13 cellular contexts compared by ENCODE assay signal in the genomic region with DNA sequence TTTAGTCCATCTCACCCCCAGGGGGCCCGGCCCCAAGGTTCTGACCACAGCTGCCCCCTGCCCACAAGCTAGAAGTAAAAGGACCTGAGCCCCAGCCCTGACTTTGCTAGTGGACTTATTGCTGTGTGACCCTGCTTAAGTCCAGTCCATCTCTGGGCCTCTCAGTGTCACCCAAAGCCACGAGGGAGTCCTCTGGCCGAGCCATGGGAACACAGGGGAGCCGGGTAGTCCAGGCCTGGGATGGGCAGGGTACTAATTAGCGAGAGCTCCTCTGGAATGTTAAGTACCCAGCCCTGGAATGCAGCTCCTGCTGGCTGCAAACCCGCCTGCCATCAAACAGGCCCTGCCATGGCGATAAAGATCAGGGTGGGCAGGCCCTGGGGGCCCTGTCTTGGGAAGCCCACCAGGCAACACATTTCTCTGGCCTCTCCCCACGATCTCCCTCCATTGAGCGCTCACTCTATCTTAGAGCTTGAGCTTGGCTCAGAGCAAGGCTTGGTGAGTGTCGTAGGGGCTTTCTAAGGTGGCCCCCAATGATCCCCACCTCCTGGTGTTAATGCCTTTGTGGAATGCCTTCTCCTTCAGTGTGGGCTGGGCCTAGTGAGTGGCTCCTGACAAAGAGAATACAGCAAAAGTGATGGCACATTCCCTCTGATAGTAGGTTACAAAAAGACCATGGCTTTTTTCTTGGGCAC.
A peak's percentile ranks its signal among the peaks of the same experiment; 100 is the strongest.
DNase-seq lines count a peak whose midpoint lies in the region; ATAC-seq and TF ChIP-seq lines count a peak whose summit lies in the region.
"Had no signal": no experiment of that assay in that cellular context is flagged by ENCODE, and none has a peak within 500 bp of the region (broad histone marks: within the 10 kb centered on the region; RNA-seq: fewer than 3 reads in every experiment).

No MANE protein-coding gene starts in this region.

- intact Hi-C loops in left lung (cut with DNase I), result no loop called here
- intact Hi-C loops in CD4-positive, alpha-beta T cell (cut with DNase I, micrococcal nuclease), result no loop called here

- H3K9me3 ChIP-seq in HUES48 (ENCODE audit: control insufficient read depth, insufficient read depth, low read length), result no peaks in the 10 kb centered on the region
- H3K9me3 ChIP-seq in ectodermal cell (ENCODE audit: control insufficient read depth, low read length), result no peaks in the 10 kb centered on the region
- no peaks in the 10 kb centered on the region for H3K9me3 ChIP-seq in left lung
- no peaks in the 10 kb centered on the region for H3K9me3 ChIP-seq in smooth muscle cell (replicated peaks; ENCODE audit: low read depth)
- H3K9me3 ChIP-seq in CD4-positive, alpha-beta T cell (ENCODE audit: control insufficient read depth, low read length), result no peaks in the 10 kb centered on the region

- H3K4me1 ChIP-seq in HUES48 (ENCODE audit: control insufficient read depth, insufficient read depth, low read length) (peaks cover 16% of the 10 kb centered on the region), ectodermal cell (ENCODE audit: control insufficient read depth, insufficient read depth, low read length) (peaks cover 18% of the 10 kb centered on the region), left lung (peaks cover 0 to 38% of the 10 kb centered on the region in 2 donors), smooth muscle cell (ENCODE audit: low read depth) (peaks cover 18% of the 10 kb centered on the region)

- H3K27ac ChIP-seq in HUES48 (ENCODE audit: low read depth, low read length) (peak overlapping the region; percentile 59), ectodermal cell (ENCODE audit: insufficient read depth, low read depth, low read length, poor library complexity, severe bottlenecking) (peak overlapping the region; percentile 90), left lung (peak overlapping the region; percentile 1 to 37), smooth muscle cell (ENCODE audit: low read depth) (peak overlapping the region; percentile 17)
- H3K27ac ChIP-seq in CD4-positive, alpha-beta T cell (ENCODE audit: low read depth, low read length), result no peak overlapping the region
- H3K27ac ChIP-seq: brain microvascular endothelial cell had no signal

- H3K4me3 ChIP-seq in HUES48 (ENCODE audit: low read depth, low read length), result no peak overlapping the region
- H3K4me3 ChIP-seq in ectodermal cell (ENCODE audit: insufficient read depth, low read depth, low read length), result no peak overlapping the region
- H3K4me3 ChIP-seq in left lung, result no peak overlapping the region
- no peak overlapping the region for H3K4me3 ChIP-seq in smooth muscle cell

- TF ChIP-seq CTCF in left lung (IDR thresholded peaks at IDR 0.05) (no peak), smooth muscle cell (IDR thresholded peaks at IDR 0.05; ENCODE audit: borderline replicate concordance, insufficient read depth, poor library complexity, severe bottlenecking) (no peak)
- TF ChIP-seq CTCF in CD4-positive, alpha-beta T cell (IDR thresholded peaks at IDR 0.05), result no peak

- no peaks in the 10 kb centered on the region for H3K79me2 ChIP-seq in smooth muscle cell (ENCODE audit: low read depth)

- H4K20me1 ChIP-seq in smooth muscle cell (ENCODE audit: low read depth), result no peaks in the 10 kb centered on the region

- peaks cover 3% of the 10 kb centered on the region for H3F3A ChIP-seq in smooth muscle cell (ENCODE audit: low read depth)

- POLR2A ChIA-PET in CD4-positive, alpha-beta T cell (lab: Charles Lee), result no interaction called here

- H3K4me3 Mint-ChIP-seq in CD4-positive, alpha-beta T cell, result no peak overlapping the region
- H3K4me3 Mint-ChIP-seq: activated T-helper 17 cell treated with anti-CD3 and anti-CD28 coated beads, Interleukin-2, amount 50 U/mL, for 72 hours had no signal

- no peaks in the 10 kb centered on the region for H3K4me1 Mint-ChIP-seq in CD4-positive, alpha-beta T cell (ENCODE audit: low read depth)
- H3K4me1 Mint-ChIP-seq: activated T-helper 17 cell treated with anti-CD3 and anti-CD28 coated beads, Interleukin-2, amount 50 U/mL, for 72 hours had no signal

- no peaks in the 10 kb centered on the region for H3K9me3 Mint-ChIP-seq in CD4-positive, alpha-beta T cell
- H3K9me3 Mint-ChIP-seq: activated T-helper 17 cell treated with anti-CD3 and anti-CD28 coated beads, Interleukin-2, amount 50 U/mL, for 72 hours had no signal

- no peak overlapping the region for H3K27ac Mint-ChIP-seq in CD4-positive, alpha-beta T cell
- H3K27ac Mint-ChIP-seq: activated T-helper 17 cell treated with anti-CD3 and anti-CD28 coated beads, Interleukin-2, amount 50 U/mL, for 72 hours had no signal

- DNase-seq in left lung (peak in 1 of 2 donors; percentile 55), smooth muscle cell (lab: John Stamatoyannopoulos, UW; ENCODE audit: unreplicated experiment) (no peak), NCI-H748 (lab: John Stamatoyannopoulos, UW; ENCODE audit: unreplicated experiment) (no peak)
- no peak for DNase-seq in CD4-positive, alpha-beta T cell
- DNase-seq: activated CD4-positive, alpha-beta T cell treated with anti-CD3 and anti-CD28 coated beads for 4 hours; brain microvascular endothelial cell; Kasumi-1; SW 1271 had no signal

- H2AFZ ChIP-seq in smooth muscle cell (ENCODE audit: low read depth), result no peak overlapping the region

- H3K9ac ChIP-seq in HUES48 (ENCODE audit: low read depth, low read length), result peak overlapping the region; percentile 3; the same call in 1 of the 2 replicates
- no peak overlapping the region for H3K9ac ChIP-seq in smooth muscle cell (ENCODE audit: low read depth)

- ATAC-seq in left lung (peak; percentile 81), HG02970 (IDR thresholded peaks at IDR 0.05; ENCODE audit: low FRiP score, unreplicated experiment) (no peak), HG02840 (IDR thresholded peaks at IDR 0.05; ENCODE audit: low FRiP score, unreplicated experiment) (no peak)
- no peak for ATAC-seq in CD4-positive, alpha-beta T cell (ENCODE audit: poor library complexity)
- ATAC-seq: activated T-helper 17 cell treated with anti-CD3 and anti-CD28 coated beads, Interleukin-2, amount 50 U/mL, for 72 hours had no signal

- H3K36me3 ChIP-seq in HUES48 (ENCODE audit: control insufficient read depth, insufficient read depth, low read length) (no peaks in the 10 kb centered on the region), ectodermal cell (ENCODE audit: control insufficient read depth, insufficient read depth, low read length) (no peaks in the 10 kb centered on the region), left lung (no peaks in the 10 kb centered on the region), smooth muscle cell (ENCODE audit: low read depth) (no peaks in the 10 kb centered on the region)
- H3K36me3 ChIP-seq: brain microvascular endothelial cell had no signal

- H3K36me3 Mint-ChIP-seq in CD4-positive, alpha-beta T cell (ENCODE audit: low read depth), result no peaks in the 10 kb centered on the region

- CTCF ChIA-PET in CD4-positive, alpha-beta T cell (lab: Charles Lee), result interaction anchor here (1.5 kb wide), 1 partner anchor 17 kb away, joined by 3 read pairs; no protein-coding TSS in a partner anchor

- H3K27me3 Mint-ChIP-seq in CD4-positive, alpha-beta T cell, result peaks cover 6% of the 10 kb centered on the region

- H3K4me2 ChIP-seq in smooth muscle cell, result no peak overlapping the region

- WGBS in ectodermal cell, 2 experiments, result 26 to 27% methylated on average over 10 of the region's 10 CpGs
- WGBS in smooth muscle cell (ENCODE audit: low lambda C conversion rate), result 33% methylated on average over 10 of the region's 10 CpGs

- no peaks in the 10 kb centered on the region for H3K27me3 ChIP-seq in HUES48 (ENCODE audit: control insufficient read depth, insufficient read depth, low read length)
- no peaks in the 10 kb centered on the region for H3K27me3 ChIP-seq in ectodermal cell (ENCODE audit: control insufficient read depth, insufficient read depth, low read length, poor library complexity, severe bottlenecking)
- H3K27me3 ChIP-seq in left lung, result no peaks in the 10 kb centered on the region
- no peaks in the 10 kb centered on the region for H3K27me3 ChIP-seq in smooth muscle cell (ENCODE audit: low read depth)
- no peaks in the 10 kb centered on the region for H3K27me3 ChIP-seq in CD4-positive, alpha-beta T cell (ENCODE audit: control insufficient read depth, insufficient read depth, low read length)
- H3K27me3 ChIP-seq: brain microvascular endothelial cell had no signal
